ENCODE assay signal across 6 cellular contexts in the genomic region with DNA sequence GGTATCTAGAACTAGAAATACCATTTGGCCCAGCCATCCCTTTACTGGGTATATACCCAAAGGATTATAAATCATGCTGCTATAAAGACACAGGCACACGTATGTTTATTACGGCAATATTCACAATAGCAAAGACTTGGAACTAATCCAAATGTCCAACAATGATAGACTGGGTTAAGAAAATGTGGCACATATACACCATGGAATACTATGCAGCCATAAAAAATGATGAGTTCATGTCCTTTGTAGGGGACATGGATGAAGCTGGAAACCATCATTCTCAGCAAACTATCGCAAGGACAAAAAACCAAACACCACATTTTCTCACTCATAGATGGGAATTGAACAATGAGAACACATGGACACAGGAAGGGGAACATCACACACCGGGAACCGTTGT. TPM values are rescaled to one million over a fixed set of nuclear protein-coding genes. Genes with fewer than 3 reads are reported as not detected.
"Had no signal": no experiment of that assay in that cellular context is flagged by ENCODE, and none has a peak within 500 bp of the region (broad histone marks: within the 10 kb centered on the region; RNA-seq: fewer than 3 reads in every experiment).

No MANE protein-coding gene starts in this region.

RNA-seq across cellular contexts. Expression of gene NPAS4, which starts 43.3 kb away (rescaled TPM):
- total RNA-seq: activated B cell treated with CpG ODN at 0.5 μM for 24 hours; activated CD4-positive, alpha-beta memory T cell treated with anti-CD3 and anti-CD28 coated beads for 36 hours; activated CD4-positive, alpha-beta T cell treated with anti-CD3 and anti-CD28 coated beads, Interleukin-2, amount 10 ng/mL, durations not matched to agents 24 days and 14 days; activated CD8-positive, alpha-beta memory T cell treated with anti-CD3 and anti-CD28 coated beads for 36 hours; T-cell; T-helper 17 cell had no signal
